24 cellular contexts compared by ENCODE assay signal in the genomic region with DNA sequence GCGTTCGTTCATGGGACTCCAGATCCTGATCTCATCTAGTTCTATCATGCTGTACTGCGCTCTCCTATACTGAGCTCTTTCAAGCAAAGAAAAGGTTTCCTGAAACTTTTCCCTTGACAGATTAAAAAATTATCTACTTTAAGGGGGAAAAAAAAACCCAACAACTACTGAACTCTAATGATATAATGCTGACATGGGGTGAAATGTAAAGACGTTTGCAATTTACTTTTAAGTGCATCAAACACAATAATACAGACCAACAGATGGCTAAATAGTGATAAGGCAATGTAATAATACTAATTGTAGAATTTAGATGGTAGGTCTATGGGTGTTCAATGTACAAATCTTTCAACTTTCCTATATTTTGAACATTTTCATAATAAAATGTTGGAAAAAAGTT.
"Had no signal": no experiment of that assay in that cellular context is flagged by ENCODE, and none has a peak within 500 bp of the region (broad histone marks: within the 10 kb centered on the region; RNA-seq: fewer than 3 reads in every experiment).

No MANE protein-coding gene starts in this region.

- FAIRE-seq: bronchial epithelial cell had no signal

- H3K9ac ChIP-seq: KMS-11, SK-N-SH had no signal

- H3K4me3 ChIP-seq: MG63, Peyer's patch, SJCRH30 had no signal

- H3K9me3 Mint-ChIP-seq: activated CD4-positive, alpha-beta memory T cell treated with anti-CD3 and anti-CD28 coated beads for 36 hours; activated CD4-positive, alpha-beta T cell treated with anti-CD3 and anti-CD28 coated beads, Interleukin-2, amount 10 ng/mL, durations not matched to agents 7 days and 5 days; activated naive CD4-positive, alpha-beta T cell treated with anti-CD3 and anti-CD28 coated beads for 36 hours; activated naive CD8-positive, alpha-beta T cell treated with anti-CD3 and anti-CD28 coated beads, Interleukin-2, amount 10 ng/mL, durations not matched to agents 7 days and 5 days; central memory CD8-positive, alpha-beta T cell had no signal

- H3K4me1 Mint-ChIP-seq: activated CD4-positive, alpha-beta T cell treated with anti-CD3 and anti-CD28 coated beads, Interleukin-2, amount 10 ng/mL, durations not matched to agents 7 days and 5 days; central memory CD8-positive, alpha-beta T cell had no signal

- H3K4me1 ChIP-seq: Peyer's patch, SJCRH30 had no signal

- H3K27ac Mint-ChIP-seq: activated naive CD4-positive, alpha-beta T cell treated with anti-CD3 and anti-CD28 coated beads for 36 hours; activated naive CD8-positive, alpha-beta T cell treated with anti-CD3 and anti-CD28 coated beads, Interleukin-2, amount 10 ng/mL, durations not matched to agents 7 days and 5 days had no signal

- H3K4me3 Mint-ChIP-seq: activated CD4-positive, alpha-beta memory T cell treated with anti-CD3 and anti-CD28 coated beads for 36 hours; activated CD4-positive, alpha-beta T cell treated with anti-CD3 and anti-CD28 coated beads, Interleukin-2, amount 10 ng/mL, durations not matched to agents 7 days and 5 days; activated naive CD4-positive, alpha-beta T cell treated with anti-CD3 and anti-CD28 coated beads for 36 hours; activated naive CD8-positive, alpha-beta T cell treated with anti-CD3 and anti-CD28 coated beads, Interleukin-2, amount 10 ng/mL, durations not matched to agents 7 days and 5 days; central memory CD8-positive, alpha-beta T cell had no signal

- DNase-seq: activated CD4-positive, alpha-beta memory T cell treated with anti-CD3 and anti-CD28 coated beads for 36 hours; activated CD4-positive, alpha-beta T cell treated with anti-CD3 and anti-CD28 coated beads, Interleukin-2, amount 10 ng/mL, durations not matched to agents 7 days and 5 days; activated CD4-positive, CD25-positive, alpha-beta regulatory T cell; activated effector memory CD4-positive, alpha-beta T cell treated with anti-CD3 and anti-CD28 coated beads, Interleukin-2, amount 50 U/mL, for 16 hours; activated naive CD4-positive, alpha-beta T cell treated with anti-CD3 and anti-CD28 coated beads for 36 hours; activated naive CD8-positive, alpha-beta T cell treated with anti-CD3 and anti-CD28 coated beads, Interleukin-2, amount 10 ng/mL, durations not matched to agents 7 days and 5 days; activated T-cell treated with anti-CD3 and anti-CD28 coated beads for 4 hours; aorta; MG63; NCI-H1105 treated with DMSO at 0.1 percent for 48 hours; NCI-H1436 treated with DMSO at 0.1 percent for 48 hours; NCI-H187; NCI-H2081; NCI-H510A treated with DMSO at 0.1 percent for 48 hours; Peyer's patch; Right ventricle myocardium superior; SJCRH30; SK-N-SH; T-helper 1 cell had no signal

- H3K27me3 Mint-ChIP-seq: activated CD4-positive, alpha-beta memory T cell treated with anti-CD3 and anti-CD28 coated beads for 36 hours; activated CD4-positive, alpha-beta T cell treated with anti-CD3 and anti-CD28 coated beads, Interleukin-2, amount 10 ng/mL, durations not matched to agents 7 days and 5 days; activated naive CD8-positive, alpha-beta T cell treated with anti-CD3 and anti-CD28 coated beads, Interleukin-2, amount 10 ng/mL, durations not matched to agents 7 days and 5 days; central memory CD8-positive, alpha-beta T cell had no signal

- H3K27ac ChIP-seq: KMS-11, Peyer's patch, RWPE1, SJCRH30, VCaP had no signal

- H3K9me3 ChIP-seq: MG63, Peyer's patch, SJCRH30, SK-N-SH had no signal

- H3K27me3 ChIP-seq: MG63, Peyer's patch, SJCRH30 had no signal

- H3K4me2 ChIP-seq: KMS-11, SK-N-SH had no signal
